Comparison of ENCODE assay signal across 16 cellular contexts in genomic region chr14:95663226-95663797, GRCh38.
DNase-seq lines count a peak whose midpoint lies in the region; ATAC-seq and TF ChIP-seq lines count a peak whose summit lies in the region.
"Had no signal": no experiment of that assay in that cellular context is flagged by ENCODE, and none has a peak within 500 bp of the region (broad histone marks: within the 10 kb centered on the region; RNA-seq: fewer than 3 reads in every experiment).

No MANE protein-coding gene starts in this region.

- DNase-seq in NAMALWA (ENCODE audit: low spot score) (peak; percentile 77), NCI-H345 treated with DMSO at 0.1 percent for 48 hours (lab: John Stamatoyannopoulos, UW; ENCODE audit: unreplicated experiment) (no peak), GM19240 (ENCODE audit: insufficient read length, low spot score) (no peak)
- DNase-seq in activated effector memory CD4-positive, alpha-beta T cell treated with Interleukin-2 at 50 U/mL for 16 hours: no peak
- DNase-seq: activated CD4-positive, alpha-beta T cell treated with anti-CD3 and anti-CD28 coated beads for 1 hour; activated T-cell treated with anti-CD3 and anti-CD28 coated beads, Interleukin-2, amount 50 U/mL, for 24 hours; effector memory CD4-positive, alpha-beta T cell; foreskin melanocyte; NCI-H187 treated with DMSO at 0.1 percent for 48 hours; NCI-H774 had no signal

- ATAC-seq in GM18909 (IDR thresholded peaks at IDR 0.05; ENCODE audit: poor library complexity, unreplicated experiment) (peak; percentile 23), GM21786 (IDR thresholded peaks at IDR 0.05; ENCODE audit: unreplicated experiment) (peak; percentile 28), GM21367 (IDR thresholded peaks at IDR 0.05; ENCODE audit: unreplicated experiment) (no peak)
- ATAC-seq: right cardiac atrium had no signal

- peak overlapping the region; percentile 26 to 85 (median 28) for H3K27ac Mint-ChIP-seq in nephron
- H3K27ac Mint-ChIP-seq: activated T-cell treated with anti-CD3 and anti-CD28 coated beads, Interleukin-2, amount 50 U/mL, for 24 hours; CD4-positive, CD25-positive, alpha-beta regulatory T cell had no signal

- peaks cover 44% of the 10 kb centered on the region for H3K4me1 Mint-ChIP-seq in nephron

- no peaks in the 10 kb centered on the region for H3K9me3 Mint-ChIP-seq in nephron
- H3K9me3 Mint-ChIP-seq: activated T-cell treated with anti-CD3 and anti-CD28 coated beads, Interleukin-2, amount 50 U/mL, for 24 hours had no signal

- peaks cover 14% of the 10 kb centered on the region for H3K27me3 Mint-ChIP-seq in nephron (ENCODE audit: low read depth)

- TF ChIP-seq CTCF in nephron (IDR thresholded peaks at IDR 0.05; ENCODE audit: unreplicated experiment in 3 of 3): no peak

- no peaks in the 10 kb centered on the region for H3K36me3 Mint-ChIP-seq in nephron (ENCODE audit: low read depth)
- H3K36me3 Mint-ChIP-seq: CD4-positive, CD25-positive, alpha-beta regulatory T cell had no signal

- no peak overlapping the region for H3K4me3 Mint-ChIP-seq in nephron
- H3K4me3 Mint-ChIP-seq: activated T-cell treated with anti-CD3 and anti-CD28 coated beads, Interleukin-2, amount 50 U/mL, for 24 hours; CD4-positive, CD25-positive, alpha-beta regulatory T cell had no signal
